8 cellular contexts compared by ENCODE assay signal in the genomic region with DNA sequence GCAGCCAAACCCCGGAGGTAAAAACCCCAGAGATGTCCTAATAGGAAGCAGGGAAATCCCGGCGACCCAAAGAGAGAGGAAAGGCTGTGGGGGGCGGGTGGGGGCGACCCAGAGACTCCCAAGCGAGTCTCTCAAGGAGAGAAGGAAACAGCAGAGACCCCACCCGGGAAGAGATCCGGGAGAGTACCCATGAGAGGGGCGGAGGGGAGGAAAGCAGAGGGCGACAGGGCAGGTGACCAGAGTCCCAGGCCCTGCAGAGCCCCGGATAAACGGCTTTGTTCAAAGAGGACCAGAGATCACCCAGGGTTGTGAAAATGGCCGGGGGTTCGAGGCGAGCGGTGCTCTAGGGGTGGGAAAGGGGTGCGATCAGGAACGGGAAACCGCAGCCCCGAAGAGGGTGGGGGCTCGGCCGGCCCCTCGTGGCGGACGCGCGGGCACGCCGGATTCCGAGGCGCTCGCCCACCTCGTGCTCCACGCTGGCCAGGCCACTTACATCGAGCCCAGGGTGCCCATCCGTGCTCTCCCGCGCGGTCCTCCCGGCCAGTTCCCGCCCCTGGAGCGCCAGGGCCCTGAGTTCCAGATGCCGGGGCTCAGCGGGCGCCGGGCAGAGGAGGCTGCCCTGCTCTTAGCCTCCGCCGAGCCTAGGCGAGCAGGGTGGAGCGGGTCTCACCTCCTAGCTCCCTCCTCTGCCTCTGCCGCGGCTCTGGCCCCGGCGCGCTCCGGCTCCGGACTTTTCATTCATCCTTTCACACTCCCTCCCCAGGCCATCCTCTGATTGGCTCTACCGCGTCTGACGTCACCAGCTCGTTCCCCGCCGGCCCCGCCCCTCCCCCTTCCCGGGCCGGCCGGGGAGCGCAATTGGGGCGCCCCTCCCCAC. TPM values are rescaled to one million over a fixed set of nuclear protein-coding genes. Genes with fewer than 3 reads are reported as not detected.
DNase-seq lines count a peak whose midpoint lies in the region; ATAC-seq and TF ChIP-seq lines count a peak whose summit lies in the region.

No MANE protein-coding gene starts in this region.

- H3K36me3 Mint-ChIP-seq in Caco-2 (ENCODE audit: insufficient read depth, unreplicated experiment): peaks cover 12% of the 10 kb centered on the region

- no TSS peak for BruUV-seq in Caco-2 (replicated peaks; lab: Mats Ljungman, UMichigan)

- DNase-seq in Caco-2: peak; percentile 91 to 93
- peak; percentile 86 for DNase-seq in MG63
- no peak for DNase-seq in SK-N-MC (ENCODE audit: low read depth, low spot score)
- peak; percentile 69 to 83 (median 78) for DNase-seq in adrenal gland
- peak; percentile 72 for DNase-seq in left ventricle myocardium inferior
- DNase-seq in psoas muscle: peak; percentile 81 to 89

- POLR2A ChIA-PET in Caco-2 (lab: Charles Lee): interaction anchor here (0.6 to 1.1 kb wide), 6 partner anchors 17 to 79 kb away, joined by 3 to 6 read pairs (median 4); a partner anchor contains a TSS

- H3K9ac ChIP-seq in SK-N-MC (ENCODE audit: insufficient read length): no peak overlapping the region

- H3K9me3 ChIP-seq in Caco-2 (no peaks in the 10 kb centered on the region), MG63 (no peaks in the 10 kb centered on the region), SK-N-MC (ENCODE audit: low read depth, low read length) (no peaks in the 10 kb centered on the region), adrenal gland (replicated peaks in 1 of 3) (no peaks in the 10 kb centered on the region), left ventricle myocardium inferior (replicated peaks) (no peaks in the 10 kb centered on the region), psoas muscle (no peaks in the 10 kb centered on the region)

- peak overlapping the region; percentile 80 for H3K4me3 Mint-ChIP-seq in Caco-2 (ENCODE audit: unreplicated experiment)

- H3K4me3 ChIP-seq in Caco-2 (ENCODE audit: low read depth, low read length) (peak overlapping the region; percentile 47), MG63 (peak overlapping the region; percentile 19; the same call in 1 of the 2 replicates), SK-N-MC (peak overlapping the region; percentile 57), adrenal gland (peak overlapping the region in 1 of 4 donors; percentile 25), left ventricle myocardium inferior (peak overlapping the region; percentile 60), psoas muscle (peak overlapping the region; percentile 58), urinary bladder (ENCODE audit: low read depth, low read length) (peak overlapping the region; percentile 20)

- CTCF ChIA-PET in Caco-2 (lab: Charles Lee): interaction anchor here (0.6 to 1.8 kb wide), 5 partner anchors 24 to 44 kb away, joined by 3 to 43 read pairs (median 4); no protein-coding TSS in a partner anchor

- H3K27me3 Mint-ChIP-seq in Caco-2 (ENCODE audit: insufficient read depth, unreplicated experiment): peaks cover 11% of the 10 kb centered on the region

- H3K27me3 ChIP-seq in Caco-2 (replicated peaks; ENCODE audit: control insufficient read depth, insufficient read depth, low read length) (no peaks in the 10 kb centered on the region; the same call in 1 of the 2 replicates), MG63 (peaks cover 83% of the 10 kb centered on the region), adrenal gland (peaks cover 70% of the 10 kb centered on the region), left ventricle myocardium inferior (ENCODE audit: low read depth) (peaks cover 100% of the 10 kb centered on the region), psoas muscle (ENCODE audit: insufficient read depth in 3 of 3, low read length in 2 of 3) (peaks cover 8 to 94% (median 34%) of the 10 kb centered on the region in 3 donors)

- no peak for TF ChIP-seq CTCF in Caco-2 (IDR thresholded peaks at IDR 0.05; ENCODE audit: insufficient read depth in 1 of 2, low read depth in 1 of 2, low read length in 1 of 2, severe bottlenecking in 1 of 2, unreplicated experiment in 1 of 2)
- TF ChIP-seq CTCF in adrenal gland (IDR thresholded peaks at IDR 0.05): no peak
- TF ChIP-seq CTCF in left ventricle myocardium inferior (IDR thresholded peaks at IDR 0.05; ENCODE audit: borderline replicate concordance): no peak
- TF ChIP-seq CTCF in psoas muscle (IDR thresholded peaks at IDR 0.05): no peak

- no peaks in the 10 kb centered on the region for H3K9me3 Mint-ChIP-seq in Caco-2 (ENCODE audit: unreplicated experiment)

- peak; percentile 76 for ATAC-seq in GM21526 (IDR thresholded peaks at IDR 0.05; ENCODE audit: low FRiP score, unreplicated experiment)
- ATAC-seq in psoas muscle: peak; percentile 88 to 96 (median 94)

- peaks cover 16% of the 10 kb centered on the region for H3K4me1 Mint-ChIP-seq in Caco-2 (ENCODE audit: low read depth, unreplicated experiment)

- no peaks in the 10 kb centered on the region for H3K36me3 ChIP-seq in Caco-2 (ENCODE audit: control insufficient read depth, insufficient read depth, low read length)
- no peaks in the 10 kb centered on the region for H3K36me3 ChIP-seq in MG63
- H3K36me3 ChIP-seq in SK-N-MC (ENCODE audit: insufficient read depth, low read length): no peaks in the 10 kb centered on the region
- H3K36me3 ChIP-seq in adrenal gland (replicated peaks in 1 of 2): no peaks in the 10 kb centered on the region
- H3K36me3 ChIP-seq in left ventricle myocardium inferior: no peaks in the 10 kb centered on the region
- H3K36me3 ChIP-seq in psoas muscle (ENCODE audit: insufficient read depth in 1 of 2, low read depth in 1 of 2): no peaks in the 10 kb centered on the region
- H3K36me3 ChIP-seq in urinary bladder (ENCODE audit: insufficient read depth): no peaks in the 10 kb centered on the region

- H3K4me1 ChIP-seq in Caco-2 (peaks cover 41% of the 10 kb centered on the region), adrenal gland (replicated peaks in 1 of 2) (peaks cover 18 to 23% of the 10 kb centered on the region in 2 donors), left ventricle myocardium inferior (peaks cover 30% of the 10 kb centered on the region), psoas muscle (peaks cover 28% of the 10 kb centered on the region), urinary bladder (ENCODE audit: insufficient read depth) (no peaks in the 10 kb centered on the region)

- WGBS in adrenal gland, 4 donors: 1 to 2% (median 1%) methylated on average over 18 to 69 of the region's 69 CpGs
- 1 to 2% (median 1%) methylated on average over 57 to 69 of the region's 69 CpGs for WGBS in psoas muscle, 3 donors
- 2% methylated on average over 69 of the region's 69 CpGs for WGBS in urinary bladder

- intact Hi-C loops in Caco-2 (cut with micrococcal nuclease; ENCODE audit: unreplicated experiment) (loop anchor here (2.0 kb wide), 2 partner anchors 36 to 46 kb away; no protein-coding TSS in a partner anchor), adrenal gland (cut with DNase I) (no loop called here), left ventricle myocardium inferior (cut with micrococcal nuclease) (no loop called here), psoas muscle (cut with DNase I) (no loop called here)

- peak overlapping the region; percentile 76 for H3K27ac Mint-ChIP-seq in Caco-2 (ENCODE audit: unreplicated experiment)

- no peak overlapping the region for H3K27ac ChIP-seq in SK-N-MC
- no peak overlapping the region for H3K27ac ChIP-seq in adrenal gland
- no peak overlapping the region for H3K27ac ChIP-seq in left ventricle myocardium inferior (replicated peaks)
- H3K27ac ChIP-seq in psoas muscle: no peak overlapping the region
- H3K27ac ChIP-seq in urinary bladder (ENCODE audit: low read depth): no peak overlapping the region

- TF ChIP-seq POLR2A in adrenal gland (IDR thresholded peaks at IDR 0.05): peak in 1 of 2 donors; percentile 46

RNA-seq across cellular contexts. Expression of a gene that starts 52.3 kb away (rescaled TPM):
- total RNA-seq in Caco-2 (2022) (4.6 and 6.5 TPM in 2 replicates), adrenal gland (1 to 10 TPM in 2 of 8 donors, under 1 TPM in 4, not detected in 2; 0.39 to 3.0 (median 0.99) TPM), left ventricle myocardium inferior (not detected), psoas muscle (not detected), urinary bladder (not detected)
- not detected in 2 replicates for total RNA-seq in MG63 (2014; rRNA removed; shearing (Covaris generic); ENCODE audit: low replicate concordance)
- polyA plus RNA-seq in adrenal gland (1 to 10 TPM in 2 of 3 donors, under 1 TPM in 1; 0.16 to 1.9 (median 1.6) TPM), psoas muscle (not detected), urinary bladder (0.86 TPM)
